Comparison of ENCODE assay signal across 1 cellular context in genomic region chr7:7959979-7960670, GRCh38.
TF ChIP-seq lines count a peak whose summit lies in the region.

No MANE protein-coding gene starts in this region.

TF ChIP-seq in GM23338, 12 proteins besides CTCF, POLR2A, EP300 and RAD21 (continued from another document):
- no peak for TF ChIP-seq JUNB (IDR thresholded peaks at IDR 0.05; ENCODE audit: unreplicated experiment)
- TF ChIP-seq ZNF114 (CRISPR knock-in tag; IDR thresholded peaks at IDR 0.05): no peak
TF ChIP-seq in GM23338: peak in this region for 0.
